In the genomic region with DNA sequence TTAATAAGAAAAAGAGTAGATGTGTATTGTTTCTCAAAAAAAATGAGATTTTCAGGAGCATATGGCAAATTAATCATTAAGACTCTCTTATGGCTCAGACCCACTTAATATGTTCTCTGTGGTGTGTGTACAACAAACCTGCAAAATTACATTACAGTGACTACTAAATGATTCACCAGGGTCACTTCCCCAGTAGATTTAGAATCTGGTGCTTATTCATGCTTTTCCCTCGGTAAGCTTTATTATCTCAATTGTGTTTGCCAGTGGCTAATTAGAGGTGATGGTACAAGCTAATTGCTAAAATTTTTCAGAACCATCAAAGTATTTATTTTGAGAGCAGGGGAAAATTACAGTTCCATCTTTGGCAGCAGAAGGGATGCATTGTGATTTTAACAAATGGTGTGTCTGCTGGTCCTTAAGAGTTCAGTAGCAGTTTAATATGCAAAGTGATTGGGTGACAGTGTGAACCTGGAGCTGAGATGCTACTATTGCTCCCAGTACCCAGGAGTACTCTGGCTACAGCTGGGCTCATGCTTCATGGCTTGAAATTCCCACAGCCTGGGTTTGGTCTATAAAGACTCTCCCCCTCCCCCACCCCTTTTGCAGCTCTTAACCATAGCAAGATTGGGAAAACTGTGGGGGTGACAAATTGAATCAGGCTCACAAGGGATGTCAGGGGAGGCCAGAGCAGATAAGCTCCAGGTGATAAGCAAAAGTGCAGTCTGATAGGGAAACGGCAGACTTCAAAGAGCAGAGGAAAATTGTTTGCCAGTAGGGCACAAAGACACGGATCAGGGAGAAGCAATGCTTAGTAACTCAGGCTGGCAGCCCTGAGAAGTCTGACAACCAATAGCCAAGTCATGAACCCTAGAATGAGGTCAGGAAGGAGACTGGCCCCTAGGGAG, we compare ENCODE assay signal across 15 cellular contexts.
DNase-seq lines count a peak whose midpoint lies in the region; ATAC-seq, FAIRE-seq and TF ChIP-seq lines count a peak whose summit lies in the region.
"Had no signal": no experiment of that assay in that cellular context is flagged by ENCODE, and none has a peak within 500 bp of the region (broad histone marks: within the 10 kb centered on the region; RNA-seq: fewer than 3 reads in every experiment).

No MANE protein-coding gene starts in this region.

- H3K36me3 ChIP-seq in GM23338 (ENCODE audit: insufficient read depth) (no peaks in the 10 kb centered on the region), endothelial cell of umbilical vein (ENCODE audit: control insufficient read depth in 2 of 2, extremely low read depth in 1 of 2, insufficient read depth in 2 of 2, low read length in 2 of 2) (no peaks in the 10 kb centered on the region), osteoblast (ENCODE audit: insufficient read depth, low read length) (no peaks in the 10 kb centered on the region)
- H3K36me3 ChIP-seq: colonic mucosa had no signal

- H3K4me2 ChIP-seq in GM23338 = no peak overlapping the region
- no peak overlapping the region for H3K4me2 ChIP-seq in endothelial cell of umbilical vein (ENCODE audit: insufficient read depth, low read length)
- peak overlapping the region; percentile 17 for H3K4me2 ChIP-seq in osteoblast (ENCODE audit: insufficient read depth, low read length)

- POLR2A ChIA-PET in endothelial cell of umbilical vein (lab: Charles Lee) = no interaction called here

- H3K27me3 Mint-ChIP-seq in GM23338 (ENCODE audit: insufficient read depth, low read depth, poor library complexity) = peaks cover 2% of the 10 kb centered on the region

- no peak overlapping the region for H3K27ac Mint-ChIP-seq in GM23338
- H3K27ac Mint-ChIP-seq: memory B cell had no signal

- no peak overlapping the region for H3K9ac ChIP-seq in endothelial cell of umbilical vein (replicated peaks; ENCODE audit: extremely low read depth, insufficient read depth, low read length)

- H3K4me3 ChIP-seq in GM23338 = no peak overlapping the region
- H3K4me3 ChIP-seq in endothelial cell of umbilical vein (replicated peaks in 1 of 3; ENCODE audit: insufficient read depth in 1 of 3, low read depth in 1 of 3, low read length in 3 of 3) = no peak overlapping the region
- H3K4me3 ChIP-seq in osteoblast (ENCODE audit: insufficient read depth, low read length) = no peak overlapping the region
- H3K4me3 ChIP-seq: colonic mucosa had no signal

- no peak for FAIRE-seq in endothelial cell of umbilical vein (lab: Jason Lieb, UNC)

- H3K27ac ChIP-seq in GM23338 (ENCODE audit: low read depth) (no peak overlapping the region), endothelial cell of umbilical vein (ENCODE audit: insufficient read depth, low read depth, low read length) (no peak overlapping the region), osteoblast (ENCODE audit: low read depth, low read length) (no peak overlapping the region)
- H3K27ac ChIP-seq: colonic mucosa had no signal

- no peaks in the 10 kb centered on the region for H3F3A ChIP-seq in GM23338 (replicated peaks; ENCODE audit: low read depth)

- peak; percentile 29; the same call in 2 of the 3 replicates for ATAC-seq in GM23338
- ATAC-seq: stimulated activated naive CD8-positive, alpha-beta T cell treated with anti-CD3 and anti-CD28 coated beads, Interleukin-15, amount 100 ng/mL, for 72 hours had no signal

- peak overlapping the region; percentile 43; the same call in 1 of the 2 replicates for H2AFZ ChIP-seq in GM23338
- no peak overlapping the region for H2AFZ ChIP-seq in endothelial cell of umbilical vein (ENCODE audit: low read depth, low read length)
- H2AFZ ChIP-seq in osteoblast (ENCODE audit: low read length) = no peak overlapping the region

- peaks cover 2% of the 10 kb centered on the region; the same call in 1 of the 3 replicates for H3K9me3 Mint-ChIP-seq in GM23338
- H3K9me3 Mint-ChIP-seq: memory B cell; stimulated activated naive CD8-positive, alpha-beta T cell treated with anti-CD3 and anti-CD28 coated beads, Interleukin-15, amount 100 ng/mL, for 72 hours had no signal

- BruUV-seq in endothelial cell of umbilical vein (replicated peaks; lab: Mats Ljungman, UMichigan) = no TSS peak

- intact Hi-C loops in endothelial cell of umbilical vein (cut with micrococcal nuclease) = no loop called here

- no peak for TF ChIP-seq CTCF in GM23338 (conservative IDR thresholded peaks at IDR 0.05; ENCODE audit: low read depth in 2 of 2)
- TF ChIP-seq CTCF in endothelial cell of umbilical vein (IDR thresholded peaks at IDR 0.05; ENCODE audit: extremely low read depth in 1 of 2, insufficient read depth in 1 of 2, low read depth in 1 of 2, low read length in 2 of 2) = no peak
- no peak for TF ChIP-seq CTCF in osteoblast (IDR thresholded peaks at IDR 0.05; ENCODE audit: extremely low read depth, low read depth, low read length)

- H3K9me2 ChIP-seq in GM23338 (ENCODE audit: insufficient read depth) = no peaks in the 10 kb centered on the region

- no peak overlapping the region for H3K4me3 Mint-ChIP-seq in GM23338
- H3K4me3 Mint-ChIP-seq: memory B cell; stimulated activated naive CD8-positive, alpha-beta T cell treated with anti-CD3 and anti-CD28 coated beads, Interleukin-15, amount 100 ng/mL, for 72 hours had no signal

- CTCF ChIA-PET in endothelial cell of umbilical vein (lab: Charles Lee) = no interaction called here

- H3K79me2 ChIP-seq in GM23338 (replicated peaks; ENCODE audit: insufficient read depth) (no peaks in the 10 kb centered on the region), endothelial cell of umbilical vein (ENCODE audit: control insufficient read depth, insufficient read depth, low read length) (no peaks in the 10 kb centered on the region), osteoblast (ENCODE audit: insufficient read depth, low read length) (no peaks in the 10 kb centered on the region)

- no peak for DNase-seq in GM23338 (ENCODE audit: low spot score)
- peak; percentile 96 for DNase-seq in NCI-H69 (lab: John Stamatoyannopoulos, UW)
- peak; percentile 5 for DNase-seq in endothelial cell of umbilical vein (ENCODE audit: low read depth, low spot score)
- peak; percentile 73 for DNase-seq in osteoblast (ENCODE audit: insufficient read length, low spot score, missing footprints)
- no peak for DNase-seq in activated gamma-delta T cell (lab: John Stamatoyannopoulos, UW)
- DNase-seq in islet precursor cell = no peak
- no peak for DNase-seq in NCI-H526 (lab: John Stamatoyannopoulos, UW)
- no peak for DNase-seq in DMS79 treated with DMSO at 0.1 percent for 48 hours (lab: John Stamatoyannopoulos, UW)
- DNase-seq: activated CD4-positive, alpha-beta T cell treated with anti-CD3 and anti-CD28 coated beads for 48 hours; activated naive CD4-positive, alpha-beta T cell; Calu3; colonic mucosa; stimulated activated CD4-positive, alpha-beta T cell treated with anti-CD3 and anti-CD28 coated beads, Interleukin-4, amount 100 ng/mL, for 24 hours; stimulated activated naive CD8-positive, alpha-beta T cell treated with anti-CD3 and anti-CD28 coated beads, Interleukin-15, amount 100 ng/mL, for 72 hours had no signal

- no peak for TF ChIP-seq POLR2A in endothelial cell of umbilical vein (IDR thresholded peaks at IDR 0.05; ENCODE audit: low read depth, low read length)

- dilution Hi-C loops in endothelial cell of umbilical vein (cut with MboI; ENCODE audit: extremely low pct_ligation_motif_present, low sequenced_read_pairs) = no loop called here

- H3K4me1 ChIP-seq in GM23338 (ENCODE audit: insufficient read depth) = peaks cover 22% of the 10 kb centered on the region
- no peaks in the 10 kb centered on the region for H3K4me1 ChIP-seq in endothelial cell of umbilical vein (ENCODE audit: control insufficient read depth, extremely low read depth, insufficient read depth, low read length)
- H3K4me1 ChIP-seq in osteoblast (ENCODE audit: insufficient read depth, low read length) = peaks cover 9% of the 10 kb centered on the region
- H3K4me1 ChIP-seq: colonic mucosa had no signal

- no peaks in the 10 kb centered on the region for H3K9me1 ChIP-seq in endothelial cell of umbilical vein (replicated peaks; ENCODE audit: control insufficient read depth, extremely low read depth, insufficient read depth, low read length)

- H4K20me1 ChIP-seq in GM23338 (replicated peaks; ENCODE audit: insufficient read depth) (no peaks in the 10 kb centered on the region), endothelial cell of umbilical vein (replicated peaks; ENCODE audit: control insufficient read depth, extremely low read depth, insufficient read depth, low read length) (no peaks in the 10 kb centered on the region), osteoblast (ENCODE audit: insufficient read depth, low read length) (no peaks in the 10 kb centered on the region)

- peaks cover 19% of the 10 kb centered on the region for H3K4me1 Mint-ChIP-seq in GM23338
- H3K4me1 Mint-ChIP-seq: memory B cell; stimulated activated naive CD8-positive, alpha-beta T cell treated with anti-CD3 and anti-CD28 coated beads, Interleukin-15, amount 100 ng/mL, for 72 hours had no signal

- H3K27me3 ChIP-seq in GM23338 (ENCODE audit: insufficient read depth) (peaks cover 4% of the 10 kb centered on the region; the same call in 1 of the 2 replicates), endothelial cell of umbilical vein (ENCODE audit: control insufficient read depth in 2 of 2, insufficient read depth in 2 of 2, low read length in 2 of 2) (peaks cover 0 to 2% of the 10 kb centered on the region in 2 experiments), osteoblast (ENCODE audit: insufficient read depth, low read length) (peaks cover 6% of the 10 kb centered on the region)
- H3K27me3 ChIP-seq: colonic mucosa had no signal

- no peaks in the 10 kb centered on the region for H3K36me3 Mint-ChIP-seq in GM23338 (ENCODE audit: low read depth)
- H3K36me3 Mint-ChIP-seq: memory B cell had no signal

- no peaks in the 10 kb centered on the region for H3K9me3 ChIP-seq in endothelial cell of umbilical vein (replicated peaks; ENCODE audit: control insufficient read depth, insufficient read depth, low read length)
- no peaks in the 10 kb centered on the region for H3K9me3 ChIP-seq in osteoblast (ENCODE audit: low read depth, low read length)
- H3K9me3 ChIP-seq: colonic mucosa had no signal

TF ChIP-seq in endothelial cell of umbilical vein, 7 proteins besides CTCF, POLR2A, EP300 and RAD21:
- TF ChIP-seq EZH2 (IDR thresholded peaks at IDR 0.05; ENCODE audit: borderline replicate concordance, low read depth, low read length, severe bottlenecking) = no peak
- TF ChIP-seq, protein P1, sequence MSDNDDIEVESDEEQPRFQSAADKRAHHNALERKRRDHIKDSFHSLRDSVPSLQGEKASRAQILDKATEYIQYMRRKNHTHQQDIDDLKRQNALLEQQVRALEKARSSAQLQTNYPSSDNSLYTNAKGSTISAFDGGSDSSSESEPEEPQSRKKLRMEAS (IDR thresholded peaks at IDR 0.05; ENCODE audit: insufficient read depth, insufficient read length) = no peak
- TF ChIP-seq FOS (IDR thresholded peaks at IDR 0.05; ENCODE audit: borderline replicate concordance, insufficient read depth, low read length) = peak; percentile 39

Comparison
In these comparisons a context has a peak if more than half of its experiments do, and no peak if none do; other contexts are left out.
1. DNase-seq: peak in NCI-H69 (single experiment), endothelial cell of umbilical vein (single experiment) and osteoblast (single experiment); none in GM23338 (single experiment), activated gamma-delta T cell (single experiment), islet precursor cell (single experiment), NCI-H526 (0 of 2) and DMS79 treated with DMSO at 0.1 percent for 48 hours (single experiment).